ENCODE assay signal across 16 cellular contexts in the genomic region with DNA sequence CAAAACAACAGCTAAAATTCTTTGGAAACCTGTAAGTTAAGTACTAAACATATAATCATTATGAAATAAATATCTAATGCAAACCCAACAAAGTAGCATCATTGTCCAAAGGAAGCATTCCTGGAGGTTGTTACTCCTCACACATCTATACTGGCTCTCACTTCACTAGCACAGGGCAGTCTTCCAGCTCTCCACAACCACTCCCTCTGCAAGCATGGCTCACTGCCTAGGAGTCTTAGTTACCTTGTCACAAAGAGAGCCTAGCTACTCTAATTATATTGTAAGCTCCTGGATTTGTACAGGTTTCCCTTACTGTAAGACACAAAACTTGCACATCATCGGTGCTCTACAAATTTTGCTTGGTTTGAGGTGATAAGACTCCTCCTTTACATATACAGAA.
A peak's percentile ranks its signal among the peaks of the same experiment; 100 is the strongest.
DNase-seq lines count a peak whose midpoint lies in the region; ATAC-seq lines count a peak whose summit lies in the region.
"Had no signal": no experiment of that assay in that cellular context is flagged by ENCODE, and none has a peak within 500 bp of the region (broad histone marks: within the 10 kb centered on the region; RNA-seq: fewer than 3 reads in every experiment).

No MANE protein-coding gene starts in this region.

- DNase-seq in AG08395 (ENCODE audit: low spot score) (peak; percentile 18), NCI-H226 (peak; percentile 38), cerebellar cortex (ENCODE audit: low spot score) (peak; percentile 11), left colon (peak in 1 of 2 donors; percentile 10), dermis blood vessel endothelial cell (no peak)
- DNase-seq in activated CD4-positive, alpha-beta T cell treated with anti-CD3 and anti-CD28 coated beads for 4 hours, result no peak
- DNase-seq: activated effector memory CD4-positive, alpha-beta T cell treated with anti-CD3 and anti-CD28 coated beads, Interleukin-2, amount 50 U/mL, for 16 hours; Calu3; endodermal cell; GOT3; naive thymus-derived CD8-positive, alpha-beta T cell; NCI-H1048; SK-N-SH; stimulated activated naive CD8-positive, alpha-beta T cell treated with anti-CD3 and anti-CD28 coated beads, Interleukin-15, Interleukin-2, amounts not matched to agents 100 U/mL and 50 U/mL, for 24 hours had no signal

- intact Hi-C loops in left colon (cut with DNase I, micrococcal nuclease), result no loop called here

- ATAC-seq in left colon (peak; percentile 68), GM19397 (IDR thresholded peaks at IDR 0.05; ENCODE audit: unreplicated experiment) (no peak), HG03039 (IDR thresholded peaks at IDR 0.05; ENCODE audit: unreplicated experiment) (no peak)
- ATAC-seq: naive thymus-derived CD8-positive, alpha-beta T cell; stimulated activated naive CD8-positive, alpha-beta T cell treated with anti-CD3 and anti-CD28 coated beads, Interleukin-15, Interleukin-2, amounts not matched to agents 100 U/mL and 50 U/mL, for 24 hours had no signal

Comparison
In these comparisons a context has a peak if more than half of its experiments do, and no peak if none do; other contexts are left out.
1. DNase-seq: peak in AG08395 (single experiment), NCI-H226 (single experiment) and cerebellar cortex (single experiment); none in activated CD4-positive, alpha-beta T cell treated with anti-CD3 and anti-CD28 coated beads for 4 hours (0 of 2) and dermis blood vessel endothelial cell (single experiment).